13 cellular contexts compared by ENCODE assay signal in genomic region chr9:89635007-89635742, GRCh38. TPM values are rescaled to one million over a fixed set of nuclear protein-coding genes. Genes with fewer than 3 reads are reported as not detected.
DNase-seq lines count a peak whose midpoint lies in the region; ATAC-seq, FAIRE-seq and TF ChIP-seq lines count a peak whose summit lies in the region.
"Had no signal": no experiment of that assay in that cellular context is flagged by ENCODE, and none has a peak within 500 bp of the region (broad histone marks: within the 10 kb centered on the region; RNA-seq: fewer than 3 reads in every experiment).

No MANE protein-coding gene starts in this region.

- no peaks in the 10 kb centered on the region for H3K79me2 ChIP-seq in astrocyte (ENCODE audit: insufficient read depth, low read length)
- H3K79me2 ChIP-seq: parathyroid adenoma had no signal

- peaks cover 33% of the 10 kb centered on the region for H3K27me3 Mint-ChIP-seq in astrocyte (ENCODE audit: low read depth, unreplicated experiment)

- H3K4me3 Mint-ChIP-seq in astrocyte (ENCODE audit: unreplicated experiment) = no peak overlapping the region
- H3K4me3 Mint-ChIP-seq: WTC11 had no signal

- H3K36me3 Mint-ChIP-seq in astrocyte (ENCODE audit: low read depth, unreplicated experiment) = no peaks in the 10 kb centered on the region
- H3K36me3 Mint-ChIP-seq: brain, WTC11 had no signal

- no peak overlapping the region for H3K9ac ChIP-seq in astrocyte (ENCODE audit: low read length)
- peak overlapping the region; percentile 40 for H3K9ac ChIP-seq in mesenchymal stem cell (ENCODE audit: low read length)
- H3K9ac ChIP-seq: parathyroid adenoma had no signal

- H3K4me3 ChIP-seq in astrocyte (ENCODE audit: insufficient read depth, low read depth, low read length) (no peak overlapping the region), mesenchymal stem cell (ENCODE audit: insufficient read depth in 1 of 2, low read depth in 1 of 2, low read length in 2 of 2) (no peak overlapping the region)

- H2BK5ac ChIP-seq in mesenchymal stem cell (ENCODE audit: low read depth, low read length, poor library complexity, severe bottlenecking) = no peak overlapping the region

- TF ChIP-seq CTCF in astrocyte (IDR thresholded peaks at IDR 0.05; ENCODE audit: insufficient read depth, low read depth, low read length) = no peak

- no peak overlapping the region for H3K14ac ChIP-seq in mesenchymal stem cell (ENCODE audit: low read length in 2 of 2)

- H3K27ac ChIP-seq in astrocyte (ENCODE audit: low read depth, low read length) (peak overlapping the region; percentile 15), mesenchymal stem cell (ENCODE audit: low read length, poor library complexity, severe bottlenecking) (no peak overlapping the region)
- H3K27ac ChIP-seq: parathyroid adenoma had no signal

- no peak overlapping the region for H2BK120ac ChIP-seq in mesenchymal stem cell (ENCODE audit: low read depth, low read length)

- FAIRE-seq in astrocyte (lab: Jason Lieb, UNC) = no peak

- no peak overlapping the region for H3K4ac ChIP-seq in mesenchymal stem cell (ENCODE audit: low read depth in 1 of 2, low read length in 2 of 2)

- no peaks in the 10 kb centered on the region for H3K9me3 ChIP-seq in astrocyte (ENCODE audit: insufficient read depth, low read depth, low read length)
- H3K9me3 ChIP-seq in mesenchymal stem cell (ENCODE audit: control insufficient read depth, low read length) = no peaks in the 10 kb centered on the region

- H3K4me1 ChIP-seq in astrocyte (ENCODE audit: insufficient read depth, low read length) (peaks cover 17% of the 10 kb centered on the region), mesenchymal stem cell (ENCODE audit: control insufficient read depth, insufficient read depth, low read depth, low read length) (peaks cover 11% of the 10 kb centered on the region)
- H3K4me1 ChIP-seq: parathyroid adenoma had no signal

- peak; percentile 83 for DNase-seq in COLO668 (lab: John Stamatoyannopoulos, UW; ENCODE audit: unreplicated experiment)
- peak; percentile 16 for DNase-seq in NCI-H128 (lab: John Stamatoyannopoulos, UW; ENCODE audit: unreplicated experiment)
- peak; percentile 88 for DNase-seq in astrocyte (ENCODE audit: low read depth)
- peak; percentile 77 for DNase-seq in mesenchymal stem cell
- no peak for DNase-seq in SIG-M5 (lab: John Stamatoyannopoulos, UW)
- no peak for DNase-seq in NCI-H2227 treated with DMSO at 0.1 percent for 48 hours (lab: John Stamatoyannopoulos, UW)
- DNase-seq in GM19240 (ENCODE audit: insufficient read length, low spot score) = no peak
- DNase-seq: DND-41, NCI-H526 treated with DMSO at 0.1 percent for 48 hours had no signal

- no peak overlapping the region for H4K91ac ChIP-seq in mesenchymal stem cell (ENCODE audit: low read length)

- H3K36me3 ChIP-seq in astrocyte (ENCODE audit: insufficient read depth, low read length) (no peaks in the 10 kb centered on the region), mesenchymal stem cell (ENCODE audit: control insufficient read depth in 1 of 2, insufficient read depth in 2 of 2, low read depth in 1 of 2, low read length in 2 of 2) (no peaks in the 10 kb centered on the region)

- H3K4me1 Mint-ChIP-seq in astrocyte (ENCODE audit: low read depth, unreplicated experiment) = peaks cover 28% of the 10 kb centered on the region

- H3K23ac ChIP-seq in mesenchymal stem cell (ENCODE audit: low read length in 2 of 2) = no peak overlapping the region

- no peaks in the 10 kb centered on the region for H3K79me1 ChIP-seq in mesenchymal stem cell (replicated peaks; ENCODE audit: low read length, poor library complexity, severe bottlenecking)

- peak overlapping the region; percentile 44 for H2BK15ac ChIP-seq in mesenchymal stem cell (ENCODE audit: low read depth, poor library complexity, severe bottlenecking)

- H2AK5ac ChIP-seq in mesenchymal stem cell (ENCODE audit: low read length, severe bottlenecking) = no peak overlapping the region

- H4K20me1 ChIP-seq in astrocyte (ENCODE audit: insufficient read depth, low read length) = no peaks in the 10 kb centered on the region

- H2AFZ ChIP-seq in astrocyte (ENCODE audit: low read depth, low read length) (no peak overlapping the region), mesenchymal stem cell (ENCODE audit: low read depth, low read length) (no peak overlapping the region)
- H2AFZ ChIP-seq: parathyroid adenoma had no signal

- 53% methylated on average over 7 of the region's 7 CpGs for WGBS in mesenchymal stem cell

- no peak overlapping the region for H4K8ac ChIP-seq in mesenchymal stem cell (ENCODE audit: low read length)

- no peak overlapping the region for H2BK12ac ChIP-seq in mesenchymal stem cell (ENCODE audit: low read length in 2 of 2)

- H3K4me2 ChIP-seq in astrocyte (ENCODE audit: low read length) = peak overlapping the region; percentile 68
- H3K4me2 ChIP-seq in mesenchymal stem cell (ENCODE audit: low read length, poor library complexity, severe bottlenecking) = no peak overlapping the region

- H3K27ac Mint-ChIP-seq in astrocyte (ENCODE audit: unreplicated experiment) = peak overlapping the region; percentile 58
- H3K27ac Mint-ChIP-seq: WTC11 had no signal

- peaks cover 5% of the 10 kb centered on the region for H3K27me3 ChIP-seq in astrocyte (ENCODE audit: insufficient read depth, low read length)
- peaks cover 3 to 59% of the 10 kb centered on the region in 2 experiments for H3K27me3 ChIP-seq in mesenchymal stem cell (ENCODE audit: control insufficient read depth in 1 of 2, insufficient read depth in 1 of 2, low read length in 2 of 2)

- peak overlapping the region in 1 of 2 experiments; percentile 4 for H3K18ac ChIP-seq in mesenchymal stem cell (ENCODE audit: low read depth in 1 of 2, low read length in 2 of 2)

- no peak for ATAC-seq in activated CD4-positive, CD25-positive, alpha-beta regulatory T cell treated with anti-CD3 and anti-CD28 coated beads, Interleukin-2, amount 50 U/mL, for 24 hours
- ATAC-seq: WTC11 had no signal

- H3K9me3 Mint-ChIP-seq in astrocyte (ENCODE audit: unreplicated experiment) = peaks cover 1% of the 10 kb centered on the region
- H3K9me3 Mint-ChIP-seq: WTC11 had no signal

RNA-seq across cellular contexts. Expression of gene GADD45G, which starts 30.4 kb away (rescaled TPM):
- total RNA-seq in astrocyte = 3.5 and 5.2 TPM in 2 replicates
- 5.9 TPM for polyA plus RNA-seq in mesenchymal stem cell (2013, experiment 1 of 2)
- 5.1 TPM for polyA plus RNA-seq in mesenchymal stem cell (2013, experiment 2 of 2)

Comparison
In these comparisons a context has a peak if more than half of its experiments do, and no peak if none do; other contexts are left out.
1. DNase-seq: peak in COLO668 (single experiment), NCI-H128 (single experiment), astrocyte (single experiment) and mesenchymal stem cell (single experiment); none in SIG-M5 (single experiment), NCI-H2227 treated with DMSO at 0.1 percent for 48 hours (single experiment) and GM19240 (single experiment).